In the genomic region with DNA sequence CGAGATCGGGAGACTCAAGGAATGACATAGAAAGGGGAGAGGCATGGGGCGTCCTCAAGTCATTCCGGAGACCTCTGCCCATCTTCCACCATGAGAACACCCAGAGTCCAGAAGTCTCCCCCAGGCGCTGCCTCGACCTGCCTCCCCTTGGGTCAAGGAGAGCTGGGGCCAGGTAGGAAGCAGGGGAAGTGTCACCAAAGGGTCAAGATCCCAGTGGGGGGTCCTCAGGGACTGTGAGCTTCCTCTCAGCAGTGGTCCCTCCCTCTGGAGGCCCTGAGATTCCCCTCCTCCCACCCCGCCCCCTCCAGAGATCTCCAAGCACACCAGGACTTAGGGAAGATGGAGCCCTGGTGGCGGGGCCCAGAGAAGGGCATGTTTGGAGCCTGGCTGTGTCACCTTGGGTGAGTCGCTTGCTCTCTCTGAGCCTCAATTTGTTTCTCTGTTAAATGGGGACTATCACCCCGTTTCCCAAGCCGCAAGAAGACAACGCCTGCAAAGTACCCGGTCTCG, we compare ENCODE assay signal across 1 cellular context.
TF ChIP-seq lines count a peak whose summit lies in the region.

No MANE protein-coding gene starts in this region.

TF ChIP-seq in H1, 55 proteins besides CTCF, POLR2A, EP300 and RAD21:
- TF ChIP-seq HDAC6 (IDR thresholded peaks at IDR 0.05; ENCODE audit: low read depth, low read length) (no peak), SAP30 (IDR thresholded peaks at IDR 0.05; ENCODE audit: insufficient read depth, insufficient replicate concordance, low read length) (peak; percentile 70), KDM1A (IDR thresholded peaks at IDR 0.05; ENCODE audit: borderline replicate concordance, low read length) (peak; percentile 77; the same call in 1 of the 2 replicates), SUZ12 (IDR thresholded peaks at IDR 0.05; ENCODE audit: low read length) (peak; percentile 31; the same call in 1 of the 2 replicates), RFX5 (IDR thresholded peaks at IDR 0.05; ENCODE audit: borderline replicate concordance, low read depth, low read length) (no peak), RBBP5 (IDR thresholded peaks at IDR 0.05; ENCODE audit: borderline replicate concordance, low read depth, low read length) (peak; percentile 11; the same call in 1 of the 2 replicates), NANOG (IDR thresholded peaks at IDR 0.05; ENCODE audit: insufficient read depth, low read depth, low read length, poor library complexity, severe bottlenecking) (no peak), EZH2 (IDR thresholded peaks at IDR 0.05; ENCODE audit: low read depth, low read length, severe bottlenecking) (peak; percentile 14)
